ENCODE assay signal across 12 cellular contexts in the genomic region with DNA sequence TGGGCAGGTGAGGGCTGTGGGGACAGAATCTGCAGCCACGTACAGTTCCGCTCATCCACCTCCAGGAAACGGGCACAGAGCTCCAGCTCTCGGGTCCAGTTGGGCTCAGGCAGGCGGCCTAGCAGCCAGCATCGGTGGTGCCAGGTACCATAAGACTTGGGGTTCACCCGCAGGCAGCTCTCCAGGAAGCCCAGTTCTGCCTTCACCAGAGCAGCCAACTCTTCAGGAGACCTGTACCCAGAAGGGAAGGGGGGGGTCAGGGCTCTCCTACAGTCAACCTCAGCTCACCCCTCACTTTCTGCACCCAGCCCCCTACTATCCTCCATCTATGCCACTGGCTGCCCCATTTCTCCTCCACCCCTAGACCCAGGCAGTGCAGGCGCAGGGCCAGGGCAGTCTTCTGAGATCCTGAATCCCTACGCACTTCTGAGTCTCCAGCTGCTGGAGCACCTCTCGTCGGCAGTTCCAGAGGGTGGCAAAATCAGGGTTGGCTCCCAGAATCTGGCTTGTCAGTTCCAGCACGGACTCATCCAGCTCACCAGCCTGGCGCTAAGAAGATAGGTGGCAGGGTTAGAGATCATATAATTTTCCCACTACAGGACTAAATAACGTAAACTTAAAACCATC. TPM values are rescaled to one million over a fixed set of nuclear protein-coding genes. Genes with fewer than 3 reads are reported as not detected.
DNase-seq lines count a peak whose midpoint lies in the region; ATAC-seq, FAIRE-seq and TF ChIP-seq lines count a peak whose summit lies in the region.
"Had no signal": no experiment of that assay in that cellular context is flagged by ENCODE, and none has a peak within 500 bp of the region (broad histone marks: within the 10 kb centered on the region; RNA-seq: fewer than 3 reads in every experiment).

No MANE protein-coding gene starts in this region.

- TF ChIP-seq CTCF in OCI-LY1 (IDR thresholded peaks at IDR 0.05; ENCODE audit: low read length) = no peak
- no peak for TF ChIP-seq CTCF in neural progenitor cell (IDR thresholded peaks at IDR 0.05)

- no peaks in the 10 kb centered on the region for H3K9me2 ChIP-seq in OCI-LY1 (ENCODE audit: low read depth, low read length)

- peaks cover 24% of the 10 kb centered on the region for H3K36me3 Mint-ChIP-seq in T-helper 1 cell treated with Interleukin-12 subunit alpha and Interleukin-12 subunit beta and Interleukin-4 antibody, amounts not matched to agents 30 μg/mL and 1 μg/mL, for 36 hours (ENCODE audit: low read depth)
- peaks cover 17% of the 10 kb centered on the region for H3K36me3 Mint-ChIP-seq in central memory CD8-positive, alpha-beta T cell (ENCODE audit: insufficient read depth)
- peaks cover 2% of the 10 kb centered on the region for H3K36me3 Mint-ChIP-seq in neural progenitor cell

- no peaks in the 10 kb centered on the region for H3K79me2 ChIP-seq in OCI-LY1 (ENCODE audit: insufficient read depth, low read length)
- H3K79me2 ChIP-seq in neural progenitor cell (ENCODE audit: low read depth) = peaks cover 8% of the 10 kb centered on the region

- H3F3A ChIP-seq in OCI-LY1 (ENCODE audit: insufficient read depth, low read length) (no peaks in the 10 kb centered on the region), neural progenitor cell (ENCODE audit: low read depth) (peaks cover 10% of the 10 kb centered on the region)

- FAIRE-seq in GM19239 (lab: Jason Lieb, UNC) = no peak

- H3K9ac ChIP-seq in OCI-LY1 (ENCODE audit: low read length) (peak overlapping the region; percentile 82; the same call in 1 of the 2 replicates), neural progenitor cell (no peak overlapping the region)

- H4K20me1 ChIP-seq in OCI-LY1 (ENCODE audit: insufficient read depth, low read length) (no peaks in the 10 kb centered on the region), neural progenitor cell (ENCODE audit: low read depth) (no peaks in the 10 kb centered on the region)

- no peaks in the 10 kb centered on the region for H3K9me3 ChIP-seq in OCI-LY1 (ENCODE audit: low read length)
- H3K9me3 ChIP-seq in neural progenitor cell (ENCODE audit: low read depth) = no peaks in the 10 kb centered on the region
- H3K9me3 ChIP-seq: thoracic aorta had no signal

- H3K4me3 ChIP-seq in OCI-LY1 (ENCODE audit: low read depth, low read length, poor library complexity, severe bottlenecking) (no peak overlapping the region), neural progenitor cell (no peak overlapping the region)

- DNase-seq in T-helper 1 cell (no peak), neural progenitor cell (ENCODE audit: low spot score) (no peak), NCI-H2171 treated with DMSO at 0.1 percent for 48 hours (lab: John Stamatoyannopoulos, UW) (no peak), GM19239 (ENCODE audit: insufficient read length, low spot score) (no peak), GM03348 (ENCODE audit: low spot score) (no peak)
- DNase-seq in central memory CD8-positive, alpha-beta T cell (ENCODE audit: low spot score in 2 of 2) = no peak
- DNase-seq: Calu3; effector CD4-positive, alpha-beta T cell had no signal

- H3K4me2 ChIP-seq in OCI-LY1 (ENCODE audit: low read length) = peak overlapping the region; percentile 69; the same call in 1 of the 2 replicates
- H3K4me2 ChIP-seq in neural progenitor cell = no peak overlapping the region

- no peaks in the 10 kb centered on the region for H3K9me3 Mint-ChIP-seq in T-helper 1 cell treated with Interleukin-12 subunit alpha and Interleukin-12 subunit beta and Interleukin-4 antibody, amounts not matched to agents 30 μg/mL and 1 μg/mL, for 36 hours
- no peaks in the 10 kb centered on the region for H3K9me3 Mint-ChIP-seq in central memory CD8-positive, alpha-beta T cell
- no peaks in the 10 kb centered on the region for H3K9me3 Mint-ChIP-seq in neural progenitor cell

- H3K4me1 ChIP-seq in OCI-LY1 (ENCODE audit: insufficient read depth, low read length, severe bottlenecking) (peaks cover 36% of the 10 kb centered on the region), neural progenitor cell (peaks cover 6% of the 10 kb centered on the region)

- H3K27me3 Mint-ChIP-seq in T-helper 1 cell treated with Interleukin-12 subunit alpha and Interleukin-12 subunit beta and Interleukin-4 antibody, amounts not matched to agents 30 μg/mL and 1 μg/mL, for 36 hours (ENCODE audit: low read depth) = no peaks in the 10 kb centered on the region
- H3K27me3 Mint-ChIP-seq in central memory CD8-positive, alpha-beta T cell = no peaks in the 10 kb centered on the region
- peaks cover 8% of the 10 kb centered on the region for H3K27me3 Mint-ChIP-seq in neural progenitor cell (ENCODE audit: insufficient read depth, low read depth)

- no peaks in the 10 kb centered on the region for H3K27me3 ChIP-seq in OCI-LY1 (ENCODE audit: insufficient read depth, low read length)
- H3K27me3 ChIP-seq in neural progenitor cell = no peaks in the 10 kb centered on the region

- H3K27ac Mint-ChIP-seq in T-helper 1 cell treated with Interleukin-12 subunit alpha and Interleukin-12 subunit beta and Interleukin-4 antibody, amounts not matched to agents 30 μg/mL and 1 μg/mL, for 36 hours = no peak overlapping the region
- peak overlapping the region; percentile 87 for H3K27ac Mint-ChIP-seq in central memory CD8-positive, alpha-beta T cell (ENCODE audit: low read depth)
- H3K27ac Mint-ChIP-seq in neural progenitor cell = no peak overlapping the region

- H3K4me1 Mint-ChIP-seq in T-helper 1 cell treated with Interleukin-12 subunit alpha and Interleukin-12 subunit beta and Interleukin-4 antibody, amounts not matched to agents 30 μg/mL and 1 μg/mL, for 36 hours (ENCODE audit: low read depth) = peaks cover 37% of the 10 kb centered on the region
- peaks cover 28% of the 10 kb centered on the region for H3K4me1 Mint-ChIP-seq in central memory CD8-positive, alpha-beta T cell
- peaks cover 15% of the 10 kb centered on the region for H3K4me1 Mint-ChIP-seq in neural progenitor cell

- H2AFZ ChIP-seq in OCI-LY1 (ENCODE audit: low read length) = no peak overlapping the region
- H2AFZ ChIP-seq in neural progenitor cell (replicated peaks) = no peak overlapping the region

- H3K4me3 Mint-ChIP-seq in T-helper 1 cell treated with Interleukin-12 subunit alpha and Interleukin-12 subunit beta and Interleukin-4 antibody, amounts not matched to agents 30 μg/mL and 1 μg/mL, for 36 hours = peak overlapping the region; percentile 26
- peak overlapping the region; percentile 94 for H3K4me3 Mint-ChIP-seq in central memory CD8-positive, alpha-beta T cell
- peak overlapping the region; percentile 91 for H3K4me3 Mint-ChIP-seq in neural progenitor cell

- H3K27ac ChIP-seq in OCI-LY1 (ENCODE audit: low read depth, low read length, poor library complexity, severe bottlenecking) (no peak overlapping the region), neural progenitor cell (no peak overlapping the region)
- H3K27ac ChIP-seq: GM23248 had no signal

- H3K36me3 ChIP-seq in OCI-LY1 (ENCODE audit: insufficient read depth, low read length) = 0 out of 2 replicates have a peak, but pooled peaks cover 3% of the 10 kb centered on the region
- no peaks in the 10 kb centered on the region for H3K36me3 ChIP-seq in neural progenitor cell

- ATAC-seq in central memory CD8-positive, alpha-beta T cell (replicated peaks; ENCODE audit: extremely low read depth, poor library complexity, severe bottlenecking) = no peak

RNA-seq across cellular contexts. Expression of a gene that starts 1.4 kb away (rescaled TPM):
- 7.1 and 22.9 TPM in 2 replicates for total RNA-seq in neural progenitor cell (ENCODE audit: low replicate concordance)

RNA-seq across cellular contexts. Expression of a gene that starts 7.0 kb away (rescaled TPM):
- 2.6 and 4.9 TPM in 2 replicates for total RNA-seq in neural progenitor cell (ENCODE audit: low replicate concordance)

RNA-seq across cellular contexts. Expression of a gene that starts 27.6 kb away (rescaled TPM):
- total RNA-seq in neural progenitor cell (ENCODE audit: low replicate concordance) = 32.6 and 42.5 TPM in 2 replicates

RNA-seq across cellular contexts. Expression of a gene that starts 29.6 kb away (rescaled TPM):
- total RNA-seq in neural progenitor cell (ENCODE audit: low replicate concordance) = 19.7 and 27.4 TPM in 2 replicates

RNA-seq across cellular contexts. Expression of a gene that starts 29.6 kb away (rescaled TPM):
- 14.8 and 24.7 TPM in 2 replicates for total RNA-seq in neural progenitor cell (ENCODE audit: low replicate concordance)

Comparison
In these comparisons a context has a peak if more than half of its experiments do, and no peak if none do; other contexts are left out.
1. H3K4me3 Mint-ChIP-seq: peak in every context shown above with its lines; median percentile 94 in central memory CD8-positive, alpha-beta T cell; 91 in neural progenitor cell; 26 in T-helper 1 cell treated with Interleukin-12 subunit alpha and Interleukin-12 subunit beta and Interleukin-4 antibody, amounts not matched to agents 30 μg/mL and 1 μg/mL, for 36 hours.